21 cellular contexts compared by ENCODE assay signal in the genomic region with DNA sequence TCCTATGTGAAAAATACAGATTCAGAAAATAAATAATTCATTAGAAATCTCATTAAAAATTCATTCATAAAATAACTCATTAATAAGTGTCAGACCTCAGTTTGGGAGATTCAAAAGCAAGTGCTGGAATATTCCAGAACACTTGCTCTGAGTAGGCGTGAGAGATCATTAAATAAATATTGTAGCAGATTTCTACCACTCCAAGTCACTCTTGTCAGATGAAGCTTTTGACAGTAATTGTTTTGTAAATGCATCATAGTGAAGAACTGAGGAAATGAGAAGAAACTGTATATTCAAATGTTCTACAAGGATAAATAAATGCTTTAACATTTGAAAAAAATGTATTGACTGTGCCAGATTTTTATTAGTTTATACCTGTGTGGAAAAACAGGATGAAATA.
DNase-seq lines count a peak whose midpoint lies in the region; FAIRE-seq and TF ChIP-seq lines count a peak whose summit lies in the region.
"Had no signal": no experiment of that assay in that cellular context is flagged by ENCODE, and none has a peak within 500 bp of the region (broad histone marks: within the 10 kb centered on the region; RNA-seq: fewer than 3 reads in every experiment).

No MANE protein-coding gene starts in this region.

- H3K4me2 ChIP-seq in fibroblast of lung (ENCODE audit: extremely low read depth, insufficient read depth, low read length) = peak overlapping the region; percentile 29
- H3K4me2 ChIP-seq: A549; BLaER1 treated with 17β-estradiol and CSF1 and Interleukin-3, amounts not matched to agents 10 nM and 100 nM had no signal

- intact Hi-C loops in posterior cingulate gyrus (cut with DNase I) = no loop called here

- H3K79me2 ChIP-seq in fibroblast of lung (ENCODE audit: control insufficient read depth, insufficient read depth, low read length) = no peaks in the 10 kb centered on the region

- no peaks in the 10 kb centered on the region for H3K4me1 ChIP-seq in fibroblast of lung (ENCODE audit: control insufficient read depth, extremely low read depth, insufficient read depth, low read length)
- H3K4me1 ChIP-seq: A549; BLaER1 treated with 17β-estradiol and CSF1 and Interleukin-3, amounts not matched to agents 10 nM and 100 nM; Caco-2 had no signal

- no peak overlapping the region for H2AFZ ChIP-seq in fibroblast of lung (ENCODE audit: low read length)

- peaks cover 4% of the 10 kb centered on the region for H3K9me3 Mint-ChIP-seq in osteocyte (ENCODE audit: unreplicated experiment)
- H3K9me3 Mint-ChIP-seq: CD8-positive, alpha-beta T cell had no signal

- H3K4me3 ChIP-seq in fibroblast of lung (replicated peaks in 1 of 4; ENCODE audit: control extremely low read depth in 1 of 4, insufficient read depth in 1 of 4, low read depth in 3 of 4, low read length in 4 of 4) = no peak overlapping the region
- H3K4me3 ChIP-seq: A549; BLaER1 treated with 17β-estradiol and CSF1 and Interleukin-3, amounts not matched to agents 10 nM and 100 nM had no signal

- no peak for TF ChIP-seq CTCF in fibroblast of lung (conservative IDR thresholded peaks at IDR 0.05 in 1 of 2, IDR thresholded peaks at IDR 0.05 in 1 of 2; ENCODE audit: low read depth in 1 of 2, low read length in 2 of 2)
- TF ChIP-seq CTCF in osteocyte (IDR thresholded peaks at IDR 0.05) = no peak

- H3K27me3 Mint-ChIP-seq in osteocyte (ENCODE audit: unreplicated experiment) = no peaks in the 10 kb centered on the region
- H3K27me3 Mint-ChIP-seq: B cell; CD4-positive, alpha-beta T cell had no signal

- peak; percentile 21 for FAIRE-seq in A204.1 (lab: Jason Lieb, UNC)
- FAIRE-seq: A549, D721Med, G401.6, GM12891, GM19239 had no signal

- H3K36me3 Mint-ChIP-seq in osteocyte (ENCODE audit: unreplicated experiment) = no peaks in the 10 kb centered on the region
- H3K36me3 Mint-ChIP-seq: CD8-positive, alpha-beta T cell had no signal

- H4K20me1 ChIP-seq in fibroblast of lung (ENCODE audit: control insufficient read depth, extremely low read depth, insufficient read depth, low read length) = no peaks in the 10 kb centered on the region
- H4K20me1 ChIP-seq: BLaER1 treated with 17β-estradiol and CSF1 and Interleukin-3, amounts not matched to agents 10 nM and 100 nM had no signal

- H3K27ac Mint-ChIP-seq in osteocyte (ENCODE audit: unreplicated experiment) = peak overlapping the region; percentile 86
- H3K27ac Mint-ChIP-seq: B cell; CD4-positive, alpha-beta T cell; CD8-positive, alpha-beta T cell had no signal

- H3K36me3 ChIP-seq in fibroblast of lung (ENCODE audit: control insufficient read depth, insufficient read depth, low read length) = no peaks in the 10 kb centered on the region
- H3K36me3 ChIP-seq: BLaER1 treated with 17β-estradiol and CSF1 and Interleukin-3, amounts not matched to agents 10 nM and 100 nM had no signal

- H3K9ac ChIP-seq in fibroblast of lung (ENCODE audit: insufficient read depth, low read length) = no peak overlapping the region
- H3K9ac ChIP-seq: BLaER1 treated with 17β-estradiol and CSF1 and Interleukin-3, amounts not matched to agents 10 nM and 100 nM had no signal

- peaks cover 25% of the 10 kb centered on the region for H3K4me1 Mint-ChIP-seq in osteocyte (ENCODE audit: unreplicated experiment)
- H3K4me1 Mint-ChIP-seq: B cell had no signal

- H3K27me3 ChIP-seq in fibroblast of lung (ENCODE audit: control insufficient read depth, insufficient read depth, low read length) = no peaks in the 10 kb centered on the region
- H3K27me3 ChIP-seq: BLaER1 treated with 17β-estradiol and CSF1 and Interleukin-3, amounts not matched to agents 10 nM and 100 nM had no signal

- H3K4me3 Mint-ChIP-seq in osteocyte (ENCODE audit: unreplicated experiment) = no peak overlapping the region
- H3K4me3 Mint-ChIP-seq: B cell; CD4-positive, alpha-beta T cell; CD8-positive, alpha-beta T cell had no signal

- DNase-seq in fibroblast of lung (ENCODE audit: low read depth in 2 of 2) = no peak
- DNase-seq in osteocyte (ENCODE audit: extremely low spot score, unreplicated experiment) = no peak
- DNase-seq in posterior cingulate gyrus = no peak
- no peak for DNase-seq in nucleus accumbens (lab: John Stamatoyannopoulos, UW)
- DNase-seq: 8988T; AML-193; Caco-2; Calu3; CD4-positive, alpha-beta T cell; CD8-positive, alpha-beta T cell; DMS79 treated with DMSO at 0.1 percent for 48 hours; GF-D8 had no signal

- no peaks in the 10 kb centered on the region for H3K9me3 ChIP-seq in fibroblast of lung (ENCODE audit: control insufficient read depth, insufficient read depth, low read depth, low read length)
- H3K9me3 ChIP-seq: A549; BLaER1 treated with 17β-estradiol and CSF1 and Interleukin-3, amounts not matched to agents 10 nM and 100 nM had no signal

- no peak overlapping the region for H3K27ac ChIP-seq in fibroblast of lung (ENCODE audit: insufficient read depth, low read length)
- H3K27ac ChIP-seq: A549; BLaER1 treated with 17β-estradiol and CSF1 and Interleukin-3, amounts not matched to agents 10 nM and 100 nM; C4-2B had no signal
